ENCODE assay signal across 8 cellular contexts in genomic region chr14:90815817-90816662, GRCh38. TPM values are rescaled to one million over a fixed set of nuclear protein-coding genes. Genes with fewer than 3 reads are reported as not detected.
DNase-seq lines count a peak whose midpoint lies in the region; ATAC-seq and TF ChIP-seq lines count a peak whose summit lies in the region.

Gene TTC7B, minus strand, starts transcription at chr14:90816430. Its CDS starts 135 bp downstream, at chr14:90816295.

- no peak within 1 kb of the TSS for H3K4me3 ChIP-seq in GM12875 (ENCODE audit: low read depth, low read length)

- ATAC-seq in HG03108 (IDR thresholded peaks at IDR 0.05; ENCODE audit: unreplicated experiment), result peak; percentile 68
- ATAC-seq in SK-N-SH treated with all-trans-retinoic acid at 6 μM for 48 hours, result peak; percentile 86

- peak; percentile 56; the same call in 1 of the 2 replicates for TF ChIP-seq CTCF in GM12875 (IDR thresholded peaks at IDR 0.05; ENCODE audit: borderline replicate concordance, insufficient read depth, low read depth, low read length)

- DNase-seq in A172 (ENCODE audit: low spot score), result no peak
- peak; percentile 80 for DNase-seq in cerebellum (ENCODE audit: low spot score)
- peak; percentile 80 for DNase-seq in left kidney (ENCODE audit: low read depth, low spot score)
- DNase-seq in stimulated activated CD4-positive, alpha-beta T cell treated with anti-CD3 and anti-CD28 coated beads, Interleukin-4, amount 100 ng/mL, for 24 hours, result peak; percentile 14
- no peak for DNase-seq in NCI-H2029 (lab: John Stamatoyannopoulos, UW)

TF ChIP-seq in SK-N-SH treated with all-trans-retinoic acid at 6 μM for 48 hours, 23 proteins besides CTCF, POLR2A, EP300 and RAD21:
- TF ChIP-seq OSR1 (CRISPR knock-in tag; IDR thresholded peaks at IDR 0.05), result no peak
- no peak for TF ChIP-seq CSDC2 (CRISPR knock-in tag; IDR thresholded peaks at IDR 0.05)
- no peak for TF ChIP-seq TSHZ2 (CRISPR knock-in tag; IDR thresholded peaks at IDR 0.05)
- no peak for TF ChIP-seq ESRRG (CRISPR knock-in tag; IDR thresholded peaks at IDR 0.05)
- TF ChIP-seq TOX (CRISPR knock-in tag; IDR thresholded peaks at IDR 0.05; ENCODE audit: borderline replicate concordance), result no peak
- no peak for TF ChIP-seq ZFP30 (CRISPR knock-in tag; IDR thresholded peaks at IDR 0.05)
- no peak for TF ChIP-seq ARNTL (CRISPR knock-in tag; IDR thresholded peaks at IDR 0.05; ENCODE audit: borderline replicate concordance, low read depth)
- TF ChIP-seq ISL1 (CRISPR knock-in tag; IDR thresholded peaks at IDR 0.05), result no peak
- TF ChIP-seq, protein P1, sequence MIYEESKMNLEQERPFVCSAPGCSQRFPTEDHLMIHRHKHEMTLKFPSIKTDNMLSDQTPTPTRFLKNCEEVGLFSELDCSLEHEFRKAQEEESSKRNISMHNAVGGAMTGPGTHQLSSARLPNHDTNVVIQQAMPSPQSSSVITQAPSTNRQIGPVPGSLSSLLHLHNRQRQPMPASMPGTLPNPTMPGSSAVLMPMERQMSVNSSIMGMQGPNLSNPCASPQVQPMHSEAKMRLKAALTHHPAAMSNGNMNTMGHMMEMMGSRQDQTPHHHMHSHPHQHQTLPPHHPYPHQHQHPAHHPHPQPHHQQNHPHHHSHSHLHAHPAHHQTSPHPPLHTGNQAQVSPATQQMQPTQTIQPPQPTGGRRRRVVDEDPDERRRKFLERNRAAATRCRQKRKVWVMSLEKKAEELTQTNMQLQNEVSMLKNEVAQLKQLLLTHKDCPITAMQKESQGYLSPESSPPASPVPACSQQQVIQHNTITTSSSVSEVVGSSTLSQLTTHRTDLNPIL (CRISPR knock-in tag; IDR thresholded peaks at IDR 0.05; ENCODE audit: low read depth), result no peak
- no peak for TF ChIP-seq PPARA (CRISPR knock-in tag; IDR thresholded peaks at IDR 0.05; ENCODE audit: borderline replicate concordance)
- TF ChIP-seq, protein P2, sequence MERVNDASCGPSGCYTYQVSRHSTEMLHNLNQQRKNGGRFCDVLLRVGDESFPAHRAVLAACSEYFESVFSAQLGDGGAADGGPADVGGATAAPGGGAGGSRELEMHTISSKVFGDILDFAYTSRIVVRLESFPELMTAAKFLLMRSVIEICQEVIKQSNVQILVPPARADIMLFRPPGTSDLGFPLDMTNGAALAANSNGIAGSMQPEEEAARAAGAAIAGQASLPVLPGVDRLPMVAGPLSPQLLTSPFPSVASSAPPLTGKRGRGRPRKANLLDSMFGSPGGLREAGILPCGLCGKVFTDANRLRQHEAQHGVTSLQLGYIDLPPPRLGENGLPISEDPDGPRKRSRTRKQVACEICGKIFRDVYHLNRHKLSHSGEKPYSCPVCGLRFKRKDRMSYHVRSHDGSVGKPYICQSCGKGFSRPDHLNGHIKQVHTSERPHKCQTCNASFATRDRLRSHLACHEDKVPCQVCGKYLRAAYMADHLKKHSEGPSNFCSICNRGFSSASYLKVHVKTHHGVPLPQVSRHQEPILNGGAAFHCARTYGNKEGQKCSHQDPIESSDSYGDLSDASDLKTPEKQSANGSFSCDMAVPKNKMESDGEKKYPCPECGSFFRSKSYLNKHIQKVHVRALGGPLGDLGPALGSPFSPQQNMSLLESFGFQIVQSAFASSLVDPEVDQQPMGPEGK (CRISPR knock-in tag; IDR thresholded peaks at IDR 0.05; ENCODE audit: borderline replicate concordance), result no peak
- no peak for TF ChIP-seq RARB (CRISPR knock-in tag; IDR thresholded peaks at IDR 0.05)
- no peak for TF ChIP-seq POU6F1 (CRISPR knock-in tag; IDR thresholded peaks at IDR 0.05; ENCODE audit: borderline replicate concordance, low read depth)
- no peak for TF ChIP-seq CSRNP3 (CRISPR knock-in tag; IDR thresholded peaks at IDR 0.05)
- TF ChIP-seq ZNF70 (CRISPR knock-in tag; IDR thresholded peaks at IDR 0.05), result no peak
- no peak for TF ChIP-seq ZNF8 (CRISPR knock-in tag; IDR thresholded peaks at IDR 0.05)
- TF ChIP-seq BACH2 (CRISPR knock-in tag; IDR thresholded peaks at IDR 0.05; ENCODE audit: borderline replicate concordance), result no peak
TF ChIP-seq in SK-N-SH treated with all-trans-retinoic acid at 6 μM for 48 hours: peak in this region for 0.

RNA-seq across cellular contexts. Expression of gene TTC7B, which starts in this region (rescaled TPM):
- total RNA-seq in A172 (2014; rRNA removed; shearing (Covaris generic)), result 40.2 and 49.0 TPM in 2 replicates
- total RNA-seq in cerebellum, result 26.3 TPM

Comparison
In these comparisons a context has a peak if more than half of its experiments do, and no peak if none do; other contexts are left out.
1. DNase-seq: peak in cerebellum (single experiment), left kidney (single experiment) and stimulated activated CD4-positive, alpha-beta T cell treated with anti-CD3 and anti-CD28 coated beads, Interleukin-4, amount 100 ng/mL, for 24 hours (single experiment); none in A172 (single experiment) and NCI-H2029 (single experiment).